18 cellular contexts compared by ENCODE assay signal in the genomic region with DNA sequence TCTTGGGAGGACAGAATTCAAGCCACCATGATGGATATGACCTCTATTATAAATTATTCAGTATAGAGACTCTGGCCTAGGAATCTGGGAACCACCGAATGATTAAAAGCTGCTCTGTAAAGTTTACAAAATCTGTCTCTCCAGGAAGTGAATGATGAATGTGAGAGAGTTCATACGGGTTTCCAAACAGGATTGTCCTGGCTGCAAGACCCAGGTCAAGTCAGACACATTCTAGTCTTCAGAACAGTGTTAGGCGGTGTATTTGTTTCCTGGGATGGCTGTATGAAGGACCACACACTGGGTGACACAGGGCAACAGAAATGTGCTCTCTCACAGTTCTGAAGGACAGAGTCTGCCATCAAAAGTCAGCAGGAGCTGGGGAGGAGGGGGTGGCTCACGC.
DNase-seq lines count a peak whose midpoint lies in the region; ATAC-seq and TF ChIP-seq lines count a peak whose summit lies in the region.
"Had no signal": no experiment of that assay in that cellular context is flagged by ENCODE, and none has a peak within 500 bp of the region (broad histone marks: within the 10 kb centered on the region; RNA-seq: fewer than 3 reads in every experiment).

No MANE protein-coding gene starts in this region.

- peaks cover 8% of the 10 kb centered on the region for H3K27me3 Mint-ChIP-seq in neural progenitor cell (ENCODE audit: insufficient read depth, low read depth)
- H3K27me3 Mint-ChIP-seq: CD4-positive, alpha-beta T cell; IgD-negative memory B cell had no signal

- no peak overlapping the region for H3K23ac ChIP-seq in mesenchymal stem cell (ENCODE audit: low read length in 2 of 2)

- H3K27ac ChIP-seq in liver (ENCODE audit: low read depth in 1 of 2, low read length in 2 of 2): no peak overlapping the region
- no peak overlapping the region for H3K27ac ChIP-seq in right lobe of liver
- H3K27ac ChIP-seq in mesenchymal stem cell (ENCODE audit: low read length, poor library complexity, severe bottlenecking): no peak overlapping the region
- no peak overlapping the region for H3K27ac ChIP-seq in neural progenitor cell
- H3K27ac ChIP-seq: 22Rv1, A549, C4-2B, GM23248 had no signal

- H3K4ac ChIP-seq in mesenchymal stem cell (ENCODE audit: low read depth in 1 of 2, low read length in 2 of 2): no peak overlapping the region

- H2AK5ac ChIP-seq in mesenchymal stem cell (ENCODE audit: low read length, severe bottlenecking): no peak overlapping the region

- no peak overlapping the region for H3K18ac ChIP-seq in mesenchymal stem cell (ENCODE audit: low read depth in 1 of 2, low read length in 2 of 2)

- 84% methylated on average over 4 of the region's 4 CpGs for WGBS in liver
- 72% methylated on average over 3 of the region's 4 CpGs for WGBS in right lobe of liver (ENCODE audit: insufficient coverage, low coverage, low lambda C conversion rate, missing lambda C conversion rate)
- 33% methylated on average over 4 of the region's 4 CpGs for WGBS in mesenchymal stem cell

- DNase-seq in right lobe of liver: no peak
- DNase-seq in mesenchymal stem cell: peak; percentile 10
- DNase-seq in neural progenitor cell (ENCODE audit: low spot score): no peak
- DNase-seq in hypothalamus (lab: John Stamatoyannopoulos, UW): no peak
- no peak for DNase-seq in activated CD8-positive, alpha-beta memory T cell treated with anti-CD3 and anti-CD28 coated beads for 24 hours
- DNase-seq: AML-193; Caco-2; CD4-positive, alpha-beta T cell; GDM1; GM23248; HCEC 1CT had no signal

- peak overlapping the region; percentile 68 for H3K27ac Mint-ChIP-seq in neural progenitor cell
- H3K27ac Mint-ChIP-seq: CD4-positive, alpha-beta T cell; IgD-negative memory B cell had no signal

- H3K4me3 ChIP-seq in liver (ENCODE audit: low read depth in 1 of 3, low read length in 3 of 3) (no peak overlapping the region), right lobe of liver (no peak overlapping the region), mesenchymal stem cell (ENCODE audit: insufficient read depth in 1 of 2, low read depth in 1 of 2, low read length in 2 of 2) (no peak overlapping the region), neural progenitor cell (no peak overlapping the region)
- H3K4me3 ChIP-seq: A549, GM23248 had no signal

- no peak for TF ChIP-seq RAD21 in liver (IDR thresholded peaks at IDR 0.05)

- no peaks in the 10 kb centered on the region for H3K9me3 Mint-ChIP-seq in neural progenitor cell

- H2BK5ac ChIP-seq in mesenchymal stem cell (ENCODE audit: low read depth, low read length, poor library complexity, severe bottlenecking): no peak overlapping the region

- H3K27me3 ChIP-seq in liver (ENCODE audit: control insufficient read depth in 4 of 4, insufficient read depth in 4 of 4, low read length in 3 of 4) (no peaks in the 10 kb centered on the region), right lobe of liver (no peaks in the 10 kb centered on the region), mesenchymal stem cell (ENCODE audit: control insufficient read depth in 1 of 2, insufficient read depth in 1 of 2, low read length in 2 of 2) (no peaks in the 10 kb centered on the region), neural progenitor cell (no peaks in the 10 kb centered on the region)

- H3K79me2 ChIP-seq in neural progenitor cell (ENCODE audit: low read depth): no peaks in the 10 kb centered on the region

- H3F3A ChIP-seq in neural progenitor cell (ENCODE audit: low read depth): peaks cover under 1% of the 10 kb centered on the region

- no peak for TF ChIP-seq CTCF in liver (IDR thresholded peaks at IDR 0.05; ENCODE audit: low read depth, low read length, missing input control)
- TF ChIP-seq CTCF in right lobe of liver (IDR thresholded peaks at IDR 0.05): no peak
- no peak for TF ChIP-seq CTCF in neural progenitor cell (IDR thresholded peaks at IDR 0.05)

- no peak overlapping the region for H2BK12ac ChIP-seq in mesenchymal stem cell (ENCODE audit: low read length in 2 of 2)

- no peak overlapping the region for H4K91ac ChIP-seq in mesenchymal stem cell (ENCODE audit: low read length)

- H4K8ac ChIP-seq in mesenchymal stem cell (ENCODE audit: low read length): no peak overlapping the region

- no peak overlapping the region for H2BK120ac ChIP-seq in mesenchymal stem cell (ENCODE audit: low read depth, low read length)

- ATAC-seq in right lobe of liver: no peak
- ATAC-seq in HG02588 (IDR thresholded peaks at IDR 0.05; ENCODE audit: unreplicated experiment): no peak
- ATAC-seq: A549, HepG2 had no signal

- H3K36me3 ChIP-seq in liver (ENCODE audit: control insufficient read depth in 4 of 4, insufficient read depth in 3 of 4, low read depth in 1 of 4, low read length in 3 of 4): no peaks in the 10 kb centered on the region
- no peaks in the 10 kb centered on the region for H3K36me3 ChIP-seq in right lobe of liver
- no peaks in the 10 kb centered on the region for H3K36me3 ChIP-seq in mesenchymal stem cell (ENCODE audit: control insufficient read depth in 1 of 2, insufficient read depth in 2 of 2, low read depth in 1 of 2, low read length in 2 of 2)
- H3K36me3 ChIP-seq in neural progenitor cell: no peaks in the 10 kb centered on the region

- no peak for TF ChIP-seq POLR2A in right lobe of liver (IDR thresholded peaks at IDR 0.05)

- H3K14ac ChIP-seq in mesenchymal stem cell (ENCODE audit: low read length in 2 of 2): no peak overlapping the region

- H3K36me3 Mint-ChIP-seq in neural progenitor cell: no peaks in the 10 kb centered on the region
- H3K36me3 Mint-ChIP-seq: IgD-negative memory B cell had no signal

- no peak overlapping the region for H3K4me3 Mint-ChIP-seq in neural progenitor cell
- H3K4me3 Mint-ChIP-seq: IgD-negative memory B cell had no signal

- H3K4me1 ChIP-seq in liver (ENCODE audit: control insufficient read depth in 4 of 4, insufficient read depth in 4 of 4, low read length in 3 of 4): no peaks in the 10 kb centered on the region
- H3K4me1 ChIP-seq in right lobe of liver: no peaks in the 10 kb centered on the region
- no peaks in the 10 kb centered on the region for H3K4me1 ChIP-seq in mesenchymal stem cell (ENCODE audit: control insufficient read depth, insufficient read depth, low read depth, low read length)
- H3K4me1 ChIP-seq in neural progenitor cell: peaks cover 2% of the 10 kb centered on the region
- H3K4me1 ChIP-seq: A549, Caco-2 had no signal

- H2BK15ac ChIP-seq in mesenchymal stem cell (ENCODE audit: low read depth, poor library complexity, severe bottlenecking): no peak overlapping the region

- H2AFZ ChIP-seq in mesenchymal stem cell (ENCODE audit: low read depth, low read length) (no peak overlapping the region), neural progenitor cell (replicated peaks) (no peak overlapping the region)
- H2AFZ ChIP-seq: GM23248 had no signal

- H3K4me1 Mint-ChIP-seq in neural progenitor cell: peaks cover 34% of the 10 kb centered on the region

- H3K79me1 ChIP-seq in mesenchymal stem cell (replicated peaks; ENCODE audit: low read length, poor library complexity, severe bottlenecking): no peaks in the 10 kb centered on the region

- H4K20me1 ChIP-seq in neural progenitor cell (ENCODE audit: low read depth): no peaks in the 10 kb centered on the region

- intact Hi-C loops in right lobe of liver (cut with DNase I): no loop called here

- H3K9me3 ChIP-seq in liver (ENCODE audit: control insufficient read depth in 4 of 4, low read length in 3 of 4) (no peaks in the 10 kb centered on the region), right lobe of liver (no peaks in the 10 kb centered on the region), mesenchymal stem cell (ENCODE audit: control insufficient read depth, low read length) (no peaks in the 10 kb centered on the region), neural progenitor cell (ENCODE audit: low read depth) (no peaks in the 10 kb centered on the region)
- H3K9me3 ChIP-seq: A549, Caco-2 had no signal

- H3K4me2 ChIP-seq in mesenchymal stem cell (ENCODE audit: low read length, poor library complexity, severe bottlenecking): no peak overlapping the region
- no peak overlapping the region for H3K4me2 ChIP-seq in neural progenitor cell
- H3K4me2 ChIP-seq: A549 had no signal

- H3K9ac ChIP-seq in liver (ENCODE audit: low read depth in 1 of 2, low read length in 2 of 2) (no peak overlapping the region), mesenchymal stem cell (ENCODE audit: low read length) (no peak overlapping the region), neural progenitor cell (no peak overlapping the region)
- H3K9ac ChIP-seq: GM23248 had no signal

TF ChIP-seq in liver, 16 proteins besides CTCF, POLR2A, EP300 and RAD21:
- no peak for TF ChIP-seq SP1 (IDR thresholded peaks at IDR 0.05)
- no peak for TF ChIP-seq RXRA (IDR thresholded peaks at IDR 0.05)
- peak; percentile 60 for TF ChIP-seq NR2F2 (IDR thresholded peaks at IDR 0.05)
- TF ChIP-seq, protein P1, sequence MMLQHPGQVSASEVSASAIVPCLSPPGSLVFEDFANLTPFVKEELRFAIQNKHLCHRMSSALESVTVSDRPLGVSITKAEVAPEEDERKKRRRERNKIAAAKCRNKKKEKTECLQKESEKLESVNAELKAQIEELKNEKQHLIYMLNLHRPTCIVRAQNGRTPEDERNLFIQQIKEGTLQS (IDR thresholded peaks at IDR 0.05): no peak
TF ChIP-seq in liver: peak in this region for 1.
